In genomic region chr17:61574542-61575351, GRCh38 we compare ENCODE assay signal across 8 cellular contexts. TPM values are rescaled to one million over a fixed set of nuclear protein-coding genes. Genes with fewer than 3 reads are reported as not detected.
DNase-seq lines count a peak whose midpoint lies in the region; ATAC-seq and TF ChIP-seq lines count a peak whose summit lies in the region.

No MANE protein-coding gene starts in this region.

- no peaks in the 10 kb centered on the region for H3K4me1 Mint-ChIP-seq in brain

- DNase-seq in ELR (ENCODE audit: low read depth) (peak; percentile 72), NCI-H1105 (lab: John Stamatoyannopoulos, UW) (peak; percentile 60), mucosa of descending colon (peak in 2 of 3 donors; percentile 22 to 50)
- DNase-seq in stimulated activated CD4-positive, alpha-beta T cell treated with anti-CD3 and anti-CD28 coated beads, Interleukin-4, amount 100 ng/mL, for 1 hour = no peak

- no peaks in the 10 kb centered on the region for H3K36me3 Mint-ChIP-seq in brain

- H3K4me3 Mint-ChIP-seq in brain = no peak overlapping the region

- TF ChIP-seq CTCF in brain (conservative IDR thresholded peaks at IDR 0.05) (peak; percentile 62 to 65), mucosa of descending colon (IDR thresholded peaks at IDR 0.05) (no peak)

- H3K4me1 ChIP-seq in mucosa of descending colon (ENCODE audit: low read depth) = no peaks in the 10 kb centered on the region

- H3K4me3 ChIP-seq in mucosa of descending colon = no peak overlapping the region

- ATAC-seq in mucosa of descending colon (peak; percentile 56), HG02973 (IDR thresholded peaks at IDR 0.05; ENCODE audit: unreplicated experiment) (no peak), HG03342 (IDR thresholded peaks at IDR 0.05; ENCODE audit: unreplicated experiment) (no peak)
- ATAC-seq in activated CD4-positive, CD25-positive, alpha-beta regulatory T cell treated with anti-CD3 and anti-CD28 coated beads, Interleukin-2, amount 50 U/mL, for 24 hours = no peak

- intact Hi-C loops in mucosa of descending colon (cut with DNase I, micrococcal nuclease) = no loop called here

- H3K27ac Mint-ChIP-seq in brain = no peak overlapping the region

- no peaks in the 10 kb centered on the region for H3K36me3 ChIP-seq in mucosa of descending colon (ENCODE audit: low read depth)

- no peaks in the 10 kb centered on the region for H3K9me3 ChIP-seq in mucosa of descending colon

- H3K9me3 Mint-ChIP-seq in brain = peaks cover 3 to 13% (median 11%) of the 10 kb centered on the region in 5 experiments

- H3K27me3 Mint-ChIP-seq in brain = peaks cover 8% of the 10 kb centered on the region

RNA-seq across cellular contexts. Expression of gene NACA2, which starts 16.3 kb away (rescaled TPM):
- polyA plus RNA-seq in brain (ENCODE audit: insufficient read depth, low read depth, low replicate concordance) = not detected
- not detected for total RNA-seq in mucosa of descending colon
